Comparison of ENCODE assay signal across 8 cellular contexts in genomic region chr6:113858605-113859348, GRCh38. TPM values are rescaled to one million over a fixed set of nuclear protein-coding genes. Genes with fewer than 3 reads are reported as not detected.
DNase-seq lines count a peak whose midpoint lies in the region; FAIRE-seq and TF ChIP-seq lines count a peak whose summit lies in the region.

No MANE protein-coding gene starts in this region.

- H3K27me3 ChIP-seq in neutrophil: no peaks in the 10 kb centered on the region

- DNase-seq in GOT3 (lab: John Stamatoyannopoulos, UW) (peak; percentile 74), LNCaP clone FGC (ENCODE audit: low read depth) (no peak), SHP77 treated with DMSO at 0.1 percent for 48 hours (lab: John Stamatoyannopoulos, UW) (peak; percentile 80), frontal cortex (ENCODE audit: low spot score in 2 of 2) (peak; percentile 90 to 94), superior temporal gyrus (ENCODE audit: extremely low spot score) (peak; percentile 87)
- DNase-seq in activated naive CD4-positive, alpha-beta T cell treated with Interleukin-2 at 50 U/mL for 16 hours: peak; percentile 79

- H3K27ac ChIP-seq in neutrophil: peak overlapping the region; percentile 95

- TF ChIP-seq CTCF in LNCaP clone FGC (IDR thresholded peaks at IDR 0.05; ENCODE audit: control insufficient read depth, extremely low read depth, insufficient read depth): peak; percentile 87
- TF ChIP-seq CTCF in neutrophil (IDR thresholded peaks at IDR 0.05): peak; percentile 94

- no peaks in the 10 kb centered on the region for H3K9me3 ChIP-seq in ES-I3 (ENCODE audit: control insufficient read depth, insufficient read depth, low read length)
- no peaks in the 10 kb centered on the region for H3K9me3 ChIP-seq in neutrophil

- H3K9ac ChIP-seq in ES-I3 (ENCODE audit: low read depth, low read length): peak overlapping the region; percentile 98

- no peaks in the 10 kb centered on the region for H3K4me1 ChIP-seq in ES-I3 (ENCODE audit: insufficient read depth, low read length)
- peaks cover 31 to 53% of the 10 kb centered on the region in 2 experiments for H3K4me1 ChIP-seq in neutrophil (ENCODE audit: control insufficient read depth in 1 of 2, insufficient read depth in 1 of 2, low read depth in 1 of 2, low read length in 1 of 2)

- H3K36me3 ChIP-seq in ES-I3 (ENCODE audit: insufficient read depth, low read length) (no peaks in the 10 kb centered on the region), neutrophil (no peaks in the 10 kb centered on the region)

- H3K4me3 ChIP-seq in LNCaP clone FGC (ENCODE audit: low read depth, low read length): peak overlapping the region; percentile 97
- H3K4me3 ChIP-seq in neutrophil (ENCODE audit: low read depth in 1 of 2, low read length in 1 of 2): peak overlapping the region; percentile 98

- FAIRE-seq in frontal cortex (lab: Jason Lieb, UNC): no peak

RNA-seq across cellular contexts. Expression of gene MARCKS, which starts 1.6 kb away (rescaled TPM):
- total RNA-seq in frontal cortex: 498 TPM
